In the genomic region with DNA sequence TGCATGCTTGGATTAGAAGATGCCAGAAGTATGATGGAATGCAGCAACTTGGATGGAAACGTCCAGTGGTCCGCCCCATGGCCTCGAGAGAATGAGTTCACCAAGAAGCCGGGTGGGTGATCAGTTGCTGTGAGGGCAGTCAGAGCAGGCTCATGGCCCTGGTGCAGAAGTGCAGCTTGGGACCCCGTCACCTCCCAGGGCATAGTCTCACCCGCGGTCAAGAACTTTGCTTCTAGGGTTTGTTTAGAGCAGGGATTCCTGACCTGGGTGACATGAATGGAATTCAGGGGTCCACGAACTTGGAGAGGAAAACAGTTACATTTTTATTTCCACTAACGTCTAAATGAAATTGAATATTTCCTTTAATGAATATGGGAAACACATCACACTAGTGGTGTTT, we compare ENCODE assay signal across 19 cellular contexts.
A peak's percentile ranks its signal among the peaks of the same experiment; 100 is the strongest.
DNase-seq lines count a peak whose midpoint lies in the region; ATAC-seq and TF ChIP-seq lines count a peak whose summit lies in the region.
"Had no signal": no experiment of that assay in that cellular context is flagged by ENCODE, and none has a peak within 500 bp of the region (broad histone marks: within the 10 kb centered on the region; RNA-seq: fewer than 3 reads in every experiment).

No MANE protein-coding gene starts in this region.

- H3K9ac ChIP-seq in IMR-90 (ENCODE audit: low read depth, low read length): no peak overlapping the region

- ATAC-seq in IMR-90 (ENCODE audit: low read depth) (no peak), sciatic nerve (no peak)
- ATAC-seq: K562, PC-3 had no signal

- in situ Hi-C loops in IMR-90 (cut with MboI; ENCODE audit: low sequenced_read_pairs): no loop called here

- no peak overlapping the region for H2BK15ac ChIP-seq in IMR-90 (ENCODE audit: low read depth, low read length)

- CTCF ChIA-PET in IMR-90 (lab: Yijun Ruan, JAX): interaction anchor here (0.8 kb wide), 1 partner anchor 292 kb away, joined by 3 read pairs; no protein-coding TSS in a partner anchor

- H3K36me3 ChIP-seq in DOHH2 (ENCODE audit: control insufficient read depth, low read length): no peaks in the 10 kb centered on the region
- no peaks in the 10 kb centered on the region for H3K36me3 ChIP-seq in IMR-90 (ENCODE audit: control insufficient read depth, insufficient read depth, low read length)
- H3K36me3 ChIP-seq: MG63 had no signal

- 0 out of 2 replicates have a peak overlapping the region, but pooled peaks have one; percentile 52 for H3K4me2 ChIP-seq in DOHH2 (ENCODE audit: low read length)
- H3K4me2 ChIP-seq in IMR-90 (ENCODE audit: low read depth, low read length): no peak overlapping the region

- no peak overlapping the region for H3K18ac ChIP-seq in IMR-90 (ENCODE audit: low read depth, low read length)

- H3F3A ChIP-seq in DOHH2 (ENCODE audit: control insufficient read depth, insufficient read depth): no peaks in the 10 kb centered on the region; the same call in 1 of the 2 replicates

- H2AK9ac ChIP-seq in IMR-90 (replicated peaks; ENCODE audit: low read depth, low read length, poor library complexity): peak overlapping the region; percentile 9

- H3K4me1 ChIP-seq in DOHH2 (ENCODE audit: control insufficient read depth, low read length) (peaks cover 35% of the 10 kb centered on the region), IMR-90 (ENCODE audit: control insufficient read depth, insufficient read depth, low read length) (no peaks in the 10 kb centered on the region)

- H2BK20ac ChIP-seq in IMR-90 (ENCODE audit: low read depth, low read length): no peak overlapping the region

- no peak overlapping the region for H4K5ac ChIP-seq in IMR-90 (ENCODE audit: low read depth, low read length)

- H3K23ac ChIP-seq in IMR-90 (ENCODE audit: low read depth, low read length): no peak overlapping the region

- no peak overlapping the region for H3K14ac ChIP-seq in IMR-90 (replicated peaks; ENCODE audit: low read depth, low read length)

- H3K79me2 ChIP-seq in DOHH2 (ENCODE audit: control insufficient read depth, low read length): no peaks in the 10 kb centered on the region

- no peak overlapping the region for H4K91ac ChIP-seq in IMR-90 (ENCODE audit: insufficient read depth, low read depth, low read length)

- intact Hi-C loops in IMR-90 (cut with micrococcal nuclease): no loop called here
- intact Hi-C loops in sciatic nerve (cut with DNase I): no loop called here

- no peaks in the 10 kb centered on the region for H3K27me3 ChIP-seq in DOHH2 (ENCODE audit: control insufficient read depth, low read length)
- H3K27me3 ChIP-seq in IMR-90 (ENCODE audit: control insufficient read depth, insufficient read depth, low read length): no peaks in the 10 kb centered on the region
- H3K27me3 ChIP-seq: MG63 had no signal

- H2AFZ ChIP-seq in IMR-90 (replicated peaks; ENCODE audit: low read length, poor library complexity): no peak overlapping the region

- no peak for TF ChIP-seq POLR2A in IMR-90 (IDR thresholded peaks at IDR 0.05; ENCODE audit: low read depth, low read length)

- peaks cover 51% of the 10 kb centered on the region for H3K4me1 Mint-ChIP-seq in endothelial cell (ENCODE audit: unreplicated experiment)

- H3K9me3 ChIP-seq in DOHH2 (ENCODE audit: control insufficient read depth, insufficient read depth, low read length): no peaks in the 10 kb centered on the region
- H3K9me3 ChIP-seq in IMR-90 (ENCODE audit: control insufficient read depth, insufficient read depth, low read length): no peaks in the 10 kb centered on the region
- H3K9me3 ChIP-seq: MG63 had no signal

- peaks cover 4% of the 10 kb centered on the region for H3K27me3 Mint-ChIP-seq in endothelial cell (ENCODE audit: unreplicated experiment)
- H3K27me3 Mint-ChIP-seq: CD4-positive, alpha-beta T cell had no signal

- no peak overlapping the region for H3K4me3 Mint-ChIP-seq in endothelial cell (ENCODE audit: unreplicated experiment)
- H3K4me3 Mint-ChIP-seq: CD4-positive, alpha-beta T cell had no signal

- H3K56ac ChIP-seq in IMR-90 (ENCODE audit: extremely low read depth, insufficient read depth, low read length): no peak overlapping the region

- H4K20me1 ChIP-seq in DOHH2 (ENCODE audit: control insufficient read depth, insufficient read depth, low read depth, low read length): no peaks in the 10 kb centered on the region
- H4K20me1 ChIP-seq in IMR-90 (ENCODE audit: insufficient read depth, low read length): no peaks in the 10 kb centered on the region

- peak overlapping the region; percentile 80 for H3K27ac Mint-ChIP-seq in endothelial cell (ENCODE audit: unreplicated experiment)
- H3K27ac Mint-ChIP-seq: CD4-positive, alpha-beta T cell had no signal

- H2AK5ac ChIP-seq in IMR-90 (ENCODE audit: low read depth, low read length): no peak overlapping the region

- H3K9me3 Mint-ChIP-seq in endothelial cell (ENCODE audit: unreplicated experiment): no peaks in the 10 kb centered on the region
- H3K9me3 Mint-ChIP-seq: CD4-positive, alpha-beta T cell had no signal

- H4K8ac ChIP-seq in IMR-90 (ENCODE audit: low read depth in 2 of 2, low read length in 2 of 2): no peak overlapping the region

- H2BK5ac ChIP-seq in IMR-90 (ENCODE audit: low read depth, low read length, poor library complexity, severe bottlenecking): no peak overlapping the region

- no peak for TF ChIP-seq RAD21 in IMR-90 (IDR thresholded peaks at IDR 0.05; ENCODE audit: low read length)

- no peak for TF ChIP-seq CTCF in DOHH2 (IDR thresholded peaks at IDR 0.05; ENCODE audit: low read depth, low read length, poor library complexity, severe bottlenecking)
- TF ChIP-seq CTCF in IMR-90 (conservative IDR thresholded peaks at IDR 0.05; ENCODE audit: low read depth, low read length): no peak
- TF ChIP-seq CTCF in endothelial cell (IDR thresholded peaks at IDR 0.05; ENCODE audit: unreplicated experiment): no peak

- H3K9me2 ChIP-seq in DOHH2 (replicated peaks; ENCODE audit: control insufficient read depth, low read length): no peaks in the 10 kb centered on the region

- no peaks in the 10 kb centered on the region; the same call in 1 of the 2 replicates for H3K9me1 ChIP-seq in IMR-90 (ENCODE audit: insufficient read depth, low read length)

- POLR2A ChIA-PET in IMR-90 (lab: Charles Lee; ENCODE audit: unreplicated experiment): no interaction called here

- H3K4me3 ChIP-seq in DOHH2 (ENCODE audit: low read length) (no peak overlapping the region; the same call in 1 of the 2 replicates), IMR-90 (ENCODE audit: insufficient read depth, low read depth, low read length) (no peak overlapping the region)
- H3K4me3 ChIP-seq: GM12878, K562, MG63 had no signal

- H3K36me3 Mint-ChIP-seq in endothelial cell (ENCODE audit: low read depth, unreplicated experiment): peaks cover 3% of the 10 kb centered on the region

- peak overlapping the region; percentile 24; the same call in 1 of the 2 replicates for H3K27ac ChIP-seq in DOHH2 (ENCODE audit: low read depth, low read length)
- no peak overlapping the region for H3K27ac ChIP-seq in IMR-90 (ENCODE audit: insufficient read depth, low read length)

- no peaks in the 10 kb centered on the region for H3K79me1 ChIP-seq in IMR-90 (ENCODE audit: low read depth in 1 of 2, low read length in 2 of 2)

- BruUV-seq in IMR-90 (replicated peaks; lab: Mats Ljungman, UMichigan): no TSS peak

- DNase-seq in IMR-90 (no peak), endothelial cell (ENCODE audit: low spot score) (no peak), sciatic nerve (ENCODE audit: low spot score) (peak; percentile 44), activated gamma-delta T cell (lab: John Stamatoyannopoulos, UW) (no peak), NOMO-1 treated with DMSO at 0.1 percent for 48 hours (lab: John Stamatoyannopoulos, UW; ENCODE audit: unreplicated experiment) (no peak), NCI-H446 (lab: John Stamatoyannopoulos, UW) (no peak)
- DNase-seq: CD4-positive, alpha-beta T cell; COR-L47; DMS79 treated with DMSO at 0.1 percent for 48 hours; GOT3; MG63; NCI-H187; NCI-H446 treated with DMSO at 0.1 percent for 48 hours; NCI-H526 treated with DMSO at 0.1 percent for 48 hours; PC-3; Right ventricle myocardium superior had no signal

- no peak overlapping the region for H3K4ac ChIP-seq in IMR-90 (ENCODE audit: low read depth, low read length)

- H2BK120ac ChIP-seq in IMR-90 (ENCODE audit: low read depth, low read length): no peak overlapping the region

- WGBS in IMR-90 (ENCODE audit: extremely low coverage in 2 of 2, insufficient read length in 1 of 2), 2 experiments: 77% methylated on average over 3 of the region's 9 CpGs; no CpG with 5 or more reads in 1 of the 2 experiments

- dilution Hi-C loops in IMR-90 (cut with HindIII; ENCODE audit: low sequenced_read_pairs, unreplicated experiment): no loop called here

TF ChIP-seq in IMR-90, 13 proteins besides CTCF, POLR2A, EP300 and RAD21:
- TF ChIP-seq MXI1 (IDR thresholded peaks at IDR 0.05; ENCODE audit: borderline replicate concordance, low read depth, low read length): no peak
- no peak for TF ChIP-seq SMC3 (IDR thresholded peaks at IDR 0.05; ENCODE audit: low read depth, low read length)
- TF ChIP-seq RFX5 (IDR thresholded peaks at IDR 0.05; ENCODE audit: low read depth, low read length): no peak
- TF ChIP-seq RCOR1 (IDR thresholded peaks at IDR 0.05; ENCODE audit: insufficient replicate concordance, low read length): no peak
- no peak for TF ChIP-seq CHD1 (IDR thresholded peaks at IDR 0.05; ENCODE audit: low read depth, low read length)
- no peak for TF ChIP-seq FOS (IDR thresholded peaks at IDR 0.05; ENCODE audit: low read depth, low read length)
- TF ChIP-seq, protein P1, sequence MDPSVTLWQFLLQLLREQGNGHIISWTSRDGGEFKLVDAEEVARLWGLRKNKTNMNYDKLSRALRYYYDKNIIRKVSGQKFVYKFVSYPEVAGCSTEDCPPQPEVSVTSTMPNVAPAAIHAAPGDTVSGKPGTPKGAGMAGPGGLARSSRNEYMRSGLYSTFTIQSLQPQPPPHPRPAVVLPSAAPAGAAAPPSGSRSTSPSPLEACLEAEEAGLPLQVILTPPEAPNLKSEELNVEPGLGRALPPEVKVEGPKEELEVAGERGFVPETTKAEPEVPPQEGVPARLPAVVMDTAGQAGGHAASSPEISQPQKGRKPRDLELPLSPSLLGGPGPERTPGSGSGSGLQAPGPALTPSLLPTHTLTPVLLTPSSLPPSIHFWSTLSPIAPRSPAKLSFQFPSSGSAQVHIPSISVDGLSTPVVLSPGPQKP (IDR thresholded peaks at IDR 0.05; ENCODE audit: borderline replicate concordance, low read depth, low read length): no peak
